ENCODE assay signal across 1 cellular context in the genomic region with DNA sequence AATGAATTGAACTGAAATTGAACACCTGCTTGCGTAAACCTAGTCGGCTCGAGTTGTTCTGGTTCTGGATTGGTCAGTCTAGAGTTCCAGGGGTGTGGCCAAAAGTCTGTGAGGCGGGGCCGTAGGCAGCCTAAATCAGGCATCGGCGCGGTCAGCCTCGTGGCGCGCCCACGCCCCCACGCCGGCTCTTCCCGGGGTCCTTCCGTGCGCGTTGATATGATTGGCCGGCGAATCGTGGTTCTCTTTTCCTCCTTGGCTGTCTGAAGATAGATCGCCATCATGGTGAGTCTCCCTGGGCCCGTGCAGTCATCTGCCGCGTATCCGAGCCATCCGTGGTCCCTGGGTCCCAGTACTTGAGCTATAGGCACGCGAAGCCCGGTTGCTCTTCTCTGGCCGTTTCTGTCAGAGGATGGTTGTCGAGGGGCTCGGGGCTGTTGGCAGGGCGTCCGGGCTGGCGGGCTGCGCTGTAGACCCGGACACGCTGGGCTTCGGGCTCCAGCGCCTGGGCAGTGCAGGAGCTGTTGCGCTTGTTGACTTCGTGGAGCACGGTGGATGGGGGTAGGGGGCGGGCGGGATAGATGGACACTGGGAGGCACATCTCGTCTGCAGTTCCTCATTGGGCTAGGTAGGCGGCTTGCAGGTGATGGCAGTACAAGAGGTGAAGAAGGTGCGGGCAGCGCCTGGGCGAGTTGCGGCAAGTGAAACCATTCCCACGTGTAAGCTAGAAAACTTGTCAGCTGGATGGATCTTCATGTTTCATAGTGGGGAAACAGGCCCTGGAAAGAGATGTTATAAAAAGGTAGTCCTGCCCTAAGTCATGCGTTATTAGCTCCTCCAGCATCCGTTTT.
TF ChIP-seq lines count a peak whose summit lies in the region.

Gene RPS24 (plus strand): TSS at position 241 of the 848 bp plus-strand sequence. CDS start 39 bp downstream, at position 280.

TF ChIP-seq in SK-N-SH, 30 proteins besides CTCF, POLR2A, EP300 and RAD21 (continued from another document):
- TF ChIP-seq, protein P1, sequence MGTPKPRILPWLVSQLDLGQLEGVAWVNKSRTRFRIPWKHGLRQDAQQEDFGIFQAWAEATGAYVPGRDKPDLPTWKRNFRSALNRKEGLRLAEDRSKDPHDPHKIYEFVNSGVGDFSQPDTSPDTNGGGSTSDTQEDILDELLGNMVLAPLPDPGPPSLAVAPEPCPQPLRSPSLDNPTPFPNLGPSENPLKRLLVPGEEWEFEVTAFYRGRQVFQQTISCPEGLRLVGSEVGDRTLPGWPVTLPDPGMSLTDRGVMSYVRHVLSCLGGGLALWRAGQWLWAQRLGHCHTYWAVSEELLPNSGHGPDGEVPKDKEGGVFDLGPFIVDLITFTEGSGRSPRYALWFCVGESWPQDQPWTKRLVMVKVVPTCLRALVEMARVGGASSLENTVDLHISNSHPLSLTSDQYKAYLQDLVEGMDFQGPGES (IDR thresholded peaks at IDR 0.05; ENCODE audit: low read depth, low read length), result no peak; the same call in 1 of the 2 replicates
- TF ChIP-seq SIN3A (IDR thresholded peaks at IDR 0.05; ENCODE audit: borderline replicate concordance, low read depth, low read length), result peak; percentile 89; the same call in 1 of the 2 replicates
- TF ChIP-seq GABPA (IDR thresholded peaks at IDR 0.05; ENCODE audit: low read depth), result 0 out of 2 replicates have a peak, but pooled peaks have one; percentile 13
- TF ChIP-seq TCF12 (IDR thresholded peaks at IDR 0.05), result no peak
- peak; percentile 34; the same call in 1 of the 2 replicates for TF ChIP-seq NRF1 (IDR thresholded peaks at IDR 0.05; ENCODE audit: low read depth, low read length)
- no peak for TF ChIP-seq EZH2phosphoT487 (IDR thresholded peaks at IDR 0.05; ENCODE audit: borderline replicate concordance, low read depth)
- TF ChIP-seq MXI1 (IDR thresholded peaks at IDR 0.05; ENCODE audit: low read depth, low read length), result peak; percentile 94
- no peak for TF ChIP-seq FOXJ3 (CRISPR knock-in tag; IDR thresholded peaks at IDR 0.05)
- no peak for TF ChIP-seq USF2 (IDR thresholded peaks at IDR 0.05; ENCODE audit: borderline replicate concordance, low read depth, low read length)
- TF ChIP-seq, protein P2, sequence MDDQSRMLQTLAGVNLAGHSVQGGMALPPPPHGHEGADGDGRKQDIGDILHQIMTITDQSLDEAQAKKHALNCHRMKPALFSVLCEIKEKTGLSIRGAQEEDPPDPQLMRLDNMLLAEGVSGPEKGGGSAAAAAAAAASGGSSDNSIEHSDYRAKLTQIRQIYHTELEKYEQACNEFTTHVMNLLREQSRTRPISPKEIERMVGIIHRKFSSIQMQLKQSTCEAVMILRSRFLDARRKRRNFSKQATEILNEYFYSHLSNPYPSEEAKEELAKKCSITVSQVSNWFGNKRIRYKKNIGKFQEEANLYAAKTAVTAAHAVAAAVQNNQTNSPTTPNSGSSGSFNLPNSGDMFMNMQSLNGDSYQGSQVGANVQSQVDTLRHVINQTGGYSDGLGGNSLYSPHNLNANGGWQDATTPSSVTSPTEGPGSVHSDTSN (IDR thresholded peaks at IDR 0.05), result no peak
- TF ChIP-seq RCOR1 (IDR thresholded peaks at IDR 0.05; ENCODE audit: low read length), result no peak
- no peak for TF ChIP-seq SMC3 (IDR thresholded peaks at IDR 0.05; ENCODE audit: low read depth, low read length)
TF ChIP-seq in SK-N-SH: peak in this region for 11.
